Comparison of ENCODE assay signal across 19 cellular contexts in the genomic region with DNA sequence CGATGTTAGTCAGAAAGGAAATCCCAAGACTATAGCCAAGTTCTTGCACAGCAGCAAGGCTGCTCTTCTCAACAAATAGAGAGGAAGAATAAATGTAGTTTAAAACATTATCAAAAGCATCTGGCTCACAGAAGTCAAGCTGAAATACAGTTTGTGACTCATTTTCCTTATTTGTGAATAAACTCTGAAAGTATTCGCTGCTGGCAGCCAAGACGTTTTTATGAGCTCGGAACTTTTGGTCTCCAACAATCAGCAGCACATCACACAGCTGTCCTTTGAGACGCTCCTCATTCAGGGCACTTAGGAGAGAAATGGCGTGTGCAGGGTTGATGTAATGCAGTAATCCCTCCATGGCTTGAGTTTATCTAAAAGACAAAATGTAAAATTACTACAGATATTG. TPM values are rescaled to one million over a fixed set of nuclear protein-coding genes. Genes with fewer than 3 reads are reported as not detected.
DNase-seq lines count a peak whose midpoint lies in the region; ATAC-seq, FAIRE-seq and TF ChIP-seq lines count a peak whose summit lies in the region.
"Had no signal": no experiment of that assay in that cellular context is flagged by ENCODE, and none has a peak within 500 bp of the region (broad histone marks: within the 10 kb centered on the region; RNA-seq: fewer than 3 reads in every experiment).

No MANE protein-coding gene starts in this region.

- no peaks in the 10 kb centered on the region for H3K9me3 ChIP-seq in GM23248 (ENCODE audit: low read depth)
- H3K9me3 ChIP-seq in heart left ventricle: peaks cover 0 to 4% (median 0%) of the 10 kb centered on the region in 12 donors
- no peaks in the 10 kb centered on the region for H3K9me3 ChIP-seq in thoracic aorta
- no peaks in the 10 kb centered on the region for H3K9me3 ChIP-seq in adrenal gland (replicated peaks in 1 of 3)
- H3K9me3 ChIP-seq: esophagus squamous epithelium, pancreas, upper lobe of left lung had no signal

- peak; percentile 94 for DNase-seq in GM23248
- DNase-seq in astrocyte of the spinal cord (ENCODE audit: low read depth, low spot score): peak; percentile 76
- DNase-seq in heart left ventricle: peak in 1 of 5 donors; percentile 46
- DNase-seq in thoracic aorta (ENCODE audit: low spot score): no peak
- no peak for DNase-seq in urothelium cell line (ENCODE audit: low spot score)
- DNase-seq in OCI-M2 (lab: John Stamatoyannopoulos, UW; ENCODE audit: unreplicated experiment): no peak
- no peak for DNase-seq in adrenal gland
- DNase-seq: activated CD8-positive, alpha-beta memory T cell treated with anti-CD3 and anti-CD28 coated beads, Interleukin-2, amount 10 ng/mL, durations not matched to agents 7 days and 5 days; activated naive CD4-positive, alpha-beta T cell; CD8-positive, alpha-beta memory T cell; cerebellar nuclear complex; esophagus squamous epithelium; pancreas; stimulated activated CD8-positive, alpha-beta memory T cell treated with anti-CD3 and anti-CD28 coated beads, Interleukin-4, amount 100 ng/mL, for 48 hours; upper lobe of left lung had no signal

- WGBS in GM23248 (ENCODE audit: low coverage in 1 of 2, low lambda C conversion rate in 2 of 2, missing lambda C conversion rate in 2 of 2), 2 experiments: 1% methylated on average over 6 of the region's 6 CpGs
- WGBS in heart left ventricle, 4 donors: 82 to 87% (median 85%) methylated on average over 6 of the region's 6 CpGs
- WGBS in adrenal gland, 4 donors: 80 to 87% (median 83%) methylated on average over 6 of the region's 6 CpGs

- ATAC-seq in heart left ventricle (peak; percentile 63 to 89 (median 68)), thoracic aorta (ENCODE audit: insufficient number of reproducible peaks, low FRiP score, low read depth) (peak; percentile 50), HG02642 (IDR thresholded peaks at IDR 0.05; ENCODE audit: poor library complexity, unreplicated experiment) (no peak)
- ATAC-seq: activated CD8-positive, alpha-beta memory T cell treated with anti-CD3 and anti-CD28 coated beads, Interleukin-2, amount 10 ng/mL, durations not matched to agents 7 days and 5 days; WTC11 had no signal

- FAIRE-seq in urothelium cell line (lab: Jason Lieb, UNC): no peak
- FAIRE-seq: HTR-8/SVneo, pancreas had no signal

- in situ Hi-C loops in GM23248 (cut with MboI): no loop called here
- in situ Hi-C loops in astrocyte of the spinal cord (cut with HindIII; ENCODE audit: low sequenced_read_pairs): no loop called here

- peaks cover 48% of the 10 kb centered on the region for H3K79me2 ChIP-seq in GM23248 (ENCODE audit: insufficient read depth)

- H3K4me2 ChIP-seq in GM23248 (ENCODE audit: unreplicated experiment): peak overlapping the region; percentile 48

- H3K4me3 ChIP-seq in GM23248 (peak overlapping the region; percentile 23; the same call in 1 of the 2 replicates), astrocyte of the spinal cord (ENCODE audit: low read depth, low read length) (no peak overlapping the region), heart left ventricle (no peak overlapping the region), thoracic aorta (no peak overlapping the region), adrenal gland (no peak overlapping the region)
- H3K4me3 ChIP-seq: esophagus squamous epithelium, pancreas, SK-N-MC, upper lobe of left lung had no signal

- H4K20me1 ChIP-seq in GM23248 (ENCODE audit: insufficient read depth): no peaks in the 10 kb centered on the region

- no peaks in the 10 kb centered on the region for H3K27me3 ChIP-seq in GM23248 (replicated peaks; ENCODE audit: insufficient read depth)
- H3K27me3 ChIP-seq in heart left ventricle: no peaks in the 10 kb centered on the region
- no peaks in the 10 kb centered on the region for H3K27me3 ChIP-seq in thoracic aorta (replicated peaks; ENCODE audit: insufficient read depth)
- no peaks in the 10 kb centered on the region for H3K27me3 ChIP-seq in adrenal gland
- H3K27me3 ChIP-seq: esophagus squamous epithelium, pancreas, upper lobe of left lung had no signal

- TF ChIP-seq POLR2A in heart left ventricle (IDR thresholded peaks at IDR 0.05): no peak
- no peak for TF ChIP-seq POLR2A in adrenal gland (IDR thresholded peaks at IDR 0.05)

- intact Hi-C loops in heart left ventricle (cut with DNase I): no loop called here
- intact Hi-C loops in adrenal gland (cut with DNase I): no loop called here

- peak overlapping the region; percentile 12; the same call in 1 of the 2 replicates for H3K9ac ChIP-seq in GM23248

- peaks cover 27% of the 10 kb centered on the region for H3K4me1 ChIP-seq in GM23248 (ENCODE audit: insufficient read depth)
- H3K4me1 ChIP-seq in heart left ventricle: peaks cover 0 to 5% (median 0%) of the 10 kb centered on the region in 12 donors
- H3K4me1 ChIP-seq in thoracic aorta (ENCODE audit: control insufficient read depth in 1 of 2, low read depth in 2 of 2): peaks cover 0 to 18% of the 10 kb centered on the region in 2 donors
- no peaks in the 10 kb centered on the region for H3K4me1 ChIP-seq in adrenal gland (replicated peaks in 1 of 2)
- H3K4me1 ChIP-seq: pancreas had no signal

- no peak overlapping the region; the same call in 1 of the 2 replicates for H2AFZ ChIP-seq in GM23248

- H3K36me3 ChIP-seq in GM23248 (ENCODE audit: low read depth): peaks cover 31% of the 10 kb centered on the region
- H3K36me3 ChIP-seq in heart left ventricle: peaks cover 0 to 55% (median 42%) of the 10 kb centered on the region in 9 donors
- peaks cover 18% of the 10 kb centered on the region for H3K36me3 ChIP-seq in thoracic aorta
- H3K36me3 ChIP-seq in adrenal gland (replicated peaks in 1 of 2): peaks cover 0 to 35% of the 10 kb centered on the region in 2 donors

- TF ChIP-seq CTCF in astrocyte of the spinal cord (IDR thresholded peaks at IDR 0.05; ENCODE audit: low read depth, low read length) (no peak), heart left ventricle (IDR thresholded peaks at IDR 0.05) (no peak), thoracic aorta (IDR thresholded peaks at IDR 0.05) (no peak), adrenal gland (IDR thresholded peaks at IDR 0.05) (no peak)

- H3K27ac ChIP-seq in GM23248 (peak overlapping the region; percentile 61), heart left ventricle (peak overlapping the region in 1 of 12 donors; percentile 9), thoracic aorta (peak overlapping the region; percentile 45 to 48), adrenal gland (no peak overlapping the region)
- H3K27ac ChIP-seq: pancreas, SK-N-MC, upper lobe of left lung had no signal

- peaks cover 34% of the 10 kb centered on the region for H3F3A ChIP-seq in GM23248 (ENCODE audit: insufficient read depth)

- no peaks in the 10 kb centered on the region for H3K9me2 ChIP-seq in GM23248 (ENCODE audit: insufficient read depth)

RNA-seq across cellular contexts. Expression of gene ZBTB21, which starts 16.4 kb away (rescaled TPM):
- total RNA-seq in GM23248 (2014; rRNA removed; shearing (Covaris generic)): 10.6 and 10.7 TPM in 2 replicates
- 9.1 and 10.7 TPM in 2 replicates for polyA plus RNA-seq in GM23248 (2016; fragmentation: Nextera tagmentation; extraction: Ambion mirVana)
- 10 to 100 TPM in 1 of 9 donors, 1 to 10 TPM in 8; 4.3 to 10.2 (median 6.2) TPM for total RNA-seq in heart left ventricle
- 1 to 10 TPM; 1.2 to 2.5 TPM for polyA plus RNA-seq in heart left ventricle
- total RNA-seq in thoracic aorta: 10 to 100 TPM; 16.5 to 23.8 TPM
- 10 to 100 TPM; 11.0 to 39.1 (median 22.5) TPM for total RNA-seq in adrenal gland
- polyA plus RNA-seq in adrenal gland: 10 to 100 TPM in 1 of 3 donors, 1 to 10 TPM in 2; 6.8 to 10.2 (median 7.6) TPM

RNA-seq across cellular contexts. Expression of gene C2CD2, which starts 39.9 kb away (rescaled TPM):
- total RNA-seq in GM23248 (2014; rRNA removed; shearing (Covaris generic)): 11.5 and 12.2 TPM in 2 replicates
- polyA plus RNA-seq in GM23248 (2016; fragmentation: Nextera tagmentation; extraction: Ambion mirVana) (5.9 and 7.6 TPM in 2 replicates), heart left ventricle (1 to 10 TPM; 3.8 to 5.3 TPM), adrenal gland (100 to 1,000 TPM; 175 to 284 (median 180) TPM)
- total RNA-seq in heart left ventricle (10 to 100 TPM in 3 of 9 donors, 1 to 10 TPM in 6; 3.8 to 13.9 (median 7.8) TPM), thoracic aorta (10 to 100 TPM; 59.5 to 77.3 TPM), adrenal gland (100 to 1,000 TPM; 233 to 439 (median 302) TPM)

Comparison
In these comparisons a context has a peak if more than half of its experiments do, and no peak if none do; other contexts are left out.
1. DNase-seq: peak in GM23248 (single experiment) and astrocyte of the spinal cord (single experiment); none in thoracic aorta (single experiment), urothelium cell line (single experiment), OCI-M2 (single experiment) and adrenal gland (0 of 7).
2. H3K27ac ChIP-seq: peak in GM23248 (single experiment) and thoracic aorta (2 of 2); none in adrenal gland (0 of 5).